Comparison of ENCODE assay signal across 8 cellular contexts in the genomic region with DNA sequence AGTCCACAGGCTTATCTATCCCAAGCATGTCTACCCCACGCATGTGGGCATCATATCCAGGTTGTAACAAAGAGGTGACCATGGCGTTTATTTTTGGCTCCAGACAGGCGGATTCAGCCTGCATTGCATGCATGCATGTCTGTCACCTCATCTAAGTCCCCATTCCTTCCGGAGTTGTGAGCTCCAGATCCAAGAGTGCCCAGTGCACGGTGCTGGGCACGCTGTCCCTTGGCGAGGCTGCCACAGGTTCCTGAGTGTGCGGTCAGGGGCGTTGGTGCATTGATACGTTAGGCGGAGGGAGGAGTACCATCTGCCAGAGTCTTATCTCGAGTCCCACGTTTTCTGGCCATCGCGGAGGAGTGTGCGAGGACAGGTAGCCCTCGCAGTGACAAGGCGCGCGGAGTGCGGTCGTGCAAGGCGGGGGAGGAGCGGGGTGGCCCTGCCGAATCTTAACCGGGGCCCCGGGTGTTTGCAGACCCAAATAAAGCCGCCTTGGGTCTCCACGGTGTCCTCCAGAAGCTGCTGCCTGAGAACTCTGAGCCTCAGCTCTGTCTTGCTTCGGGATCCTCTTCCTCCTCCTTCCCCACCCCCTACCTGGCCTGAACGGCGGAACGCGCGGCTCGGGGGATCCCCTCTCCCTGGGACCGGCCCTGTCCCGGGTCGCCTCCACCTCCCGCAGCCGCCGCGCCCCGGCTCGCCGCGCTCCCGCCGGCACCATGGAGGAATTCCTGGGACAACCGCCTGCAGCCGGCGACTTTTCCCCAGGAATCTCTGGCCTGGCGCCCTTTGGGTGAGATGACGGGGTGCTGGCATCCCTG. TPM values are rescaled to one million over a fixed set of nuclear protein-coding genes. Genes with fewer than 3 reads are reported as not detected.
DNase-seq lines count a peak whose midpoint lies in the region; ATAC-seq and TF ChIP-seq lines count a peak whose summit lies in the region.

No MANE protein-coding gene starts in this region.

- WGBS in esophagus muscularis mucosa = 4% methylated on average over 29 of the region's 54 CpGs

- H3K27me3 ChIP-seq in esophagus muscularis mucosa = peaks cover 0 to 43% (median 12%) of the 10 kb centered on the region in 4 donors
- H3K27me3 ChIP-seq in gastrocnemius medialis = peaks cover 18 to 25% (median 19%) of the 10 kb centered on the region in 3 donors

- in situ Hi-C loops in gastrocnemius medialis (cut with MboI; ENCODE audit: low sequenced_read_pairs in 4 of 4) = no loop called here

- intact Hi-C loops in esophagus muscularis mucosa (cut with DNase I) (no loop called here), gastrocnemius medialis (cut with DNase I; ENCODE audit: low total_unique reads) (no loop called here)

- ATAC-seq in GM19324 (IDR thresholded peaks at IDR 0.05; ENCODE audit: low FRiP score, unreplicated experiment) (peak; percentile 39), gastrocnemius medialis (no peak), HG03520 (IDR thresholded peaks at IDR 0.05; ENCODE audit: unreplicated experiment) (no peak)

- H3K9me3 ChIP-seq in esophagus muscularis mucosa (no peaks in the 10 kb centered on the region), gastrocnemius medialis (no peaks in the 10 kb centered on the region)

- H3K4me1 ChIP-seq in esophagus muscularis mucosa (peaks cover 9 to 22% (median 20%) of the 10 kb centered on the region in 4 donors), gastrocnemius medialis (no peaks in the 10 kb centered on the region)

- H3K36me3 ChIP-seq in esophagus muscularis mucosa (no peaks in the 10 kb centered on the region), gastrocnemius medialis (no peaks in the 10 kb centered on the region)

- TF ChIP-seq CTCF in esophagus muscularis mucosa (IDR thresholded peaks at IDR 0.05) (no peak), gastrocnemius medialis (IDR thresholded peaks at IDR 0.05 in 4 of 5, conservative IDR thresholded peaks at IDR 0.05 in 1 of 5) (no peak)

- TF ChIP-seq POLR2A in esophagus muscularis mucosa (IDR thresholded peaks at IDR 0.05; ENCODE audit: low read depth) (no peak), gastrocnemius medialis (IDR thresholded peaks at IDR 0.05) (no peak)

- DNase-seq in Kasumi-1 (lab: John Stamatoyannopoulos, UW) = peak; percentile 29 to 30
- DNase-seq in esophagus muscularis mucosa (ENCODE audit: extremely low spot score) = peak; percentile 87
- no peak for DNase-seq in gastrocnemius medialis
- no peak for DNase-seq in NCI-H524 treated with DMSO at 0.1 percent for 48 hours (lab: John Stamatoyannopoulos, UW)
- no peak for DNase-seq in NCI-H2196 (lab: John Stamatoyannopoulos, UW; ENCODE audit: unreplicated experiment)
- no peak for DNase-seq in stimulated activated naive CD4-positive, alpha-beta T cell treated with Interleukin-2 at 50 U/mL for 16 hours (lab: John Stamatoyannopoulos, UW)

- H3K4me3 ChIP-seq in esophagus muscularis mucosa (peak overlapping the region; percentile 41 to 54 (median 50)), gastrocnemius medialis (peak overlapping the region; percentile 10 to 41 (median 34))

- H3K27ac ChIP-seq in esophagus muscularis mucosa (replicated peaks in 1 of 4) (no peak overlapping the region), gastrocnemius medialis (no peak overlapping the region)

- TF ChIP-seq EP300 in esophagus muscularis mucosa (IDR thresholded peaks at IDR 0.05) = no peak

RNA-seq across cellular contexts. Expression of gene GALNTL6, which starts 0.6 kb away (rescaled TPM):
- total RNA-seq in esophagus muscularis mucosa (under 1 TPM in 2 of 4 donors, not detected in 2; 0.33 to 0.42 TPM), gastrocnemius medialis (not detected)

Comparison
In these comparisons a context has a peak if more than half of its experiments do, and no peak if none do; other contexts are left out.
1. DNase-seq: peak in Kasumi-1 (2 of 2) and esophagus muscularis mucosa (single experiment); none in gastrocnemius medialis (0 of 2), NCI-H524 treated with DMSO at 0.1 percent for 48 hours (single experiment), NCI-H2196 (single experiment) and stimulated activated naive CD4-positive, alpha-beta T cell treated with Interleukin-2 at 50 U/mL for 16 hours (single experiment).